Comparison of ENCODE assay signal across 9 cellular contexts in genomic region chr6:108564178-108564577, GRCh38. TPM values are rescaled to one million over a fixed set of nuclear protein-coding genes. Genes with fewer than 3 reads are reported as not detected.
DNase-seq lines count a peak whose midpoint lies in the region; ATAC-seq, FAIRE-seq and TF ChIP-seq lines count a peak whose summit lies in the region.
"Had no signal": no experiment of that assay in that cellular context is flagged by ENCODE, and none has a peak within 500 bp of the region (broad histone marks: within the 10 kb centered on the region; RNA-seq: fewer than 3 reads in every experiment).

No MANE protein-coding gene starts in this region.

- H3K27ac ChIP-seq in right lobe of liver (peak overlapping the region in 2 of 3 donors; percentile 65 to 76), kidney (ENCODE audit: low read depth in 2 of 2, low read length in 2 of 2) (peak overlapping the region in 1 of 2 donors; percentile 85)
- H3K27ac ChIP-seq: SJCRH30 had no signal

- H3K9me3 ChIP-seq in right lobe of liver (no peaks in the 10 kb centered on the region), kidney (ENCODE audit: control insufficient read depth in 1 of 2, low read length in 2 of 2) (no peaks in the 10 kb centered on the region)
- H3K9me3 ChIP-seq: SJCRH30 had no signal

- H3K4me1 ChIP-seq in right lobe of liver (peaks cover 0 to 49% (median 18%) of the 10 kb centered on the region in 4 donors), kidney (ENCODE audit: control insufficient read depth in 1 of 2, insufficient read depth in 1 of 2, low read depth in 1 of 2, low read length in 2 of 2) (peaks cover 16 to 27% of the 10 kb centered on the region in 2 donors)

- H3K4me3 Mint-ChIP-seq in stimulated activated naive CD8-positive, alpha-beta T cell treated with anti-CD3 and anti-CD28 coated beads, Interleukin-15, Interleukin-2, amounts not matched to agents 100 ng/mL and 50 ng/mL, for 24 hours: peak overlapping the region; percentile 50

- peaks cover 7% of the 10 kb centered on the region for H3K27me3 Mint-ChIP-seq in stimulated activated naive CD8-positive, alpha-beta T cell treated with anti-CD3 and anti-CD28 coated beads, Interleukin-15, Interleukin-2, amounts not matched to agents 100 ng/mL and 50 ng/mL, for 24 hours

- intact Hi-C loops in right lobe of liver (cut with DNase I): loop anchor here in 1 of 2 donors (10.0 kb wide), 1 partner anchor 91 kb away; no protein-coding TSS in a partner anchor
- intact Hi-C loops in kidney (cut with DNase I): no loop called here

- H3K4me1 Mint-ChIP-seq in stimulated activated naive CD8-positive, alpha-beta T cell treated with anti-CD3 and anti-CD28 coated beads, Interleukin-15, Interleukin-2, amounts not matched to agents 100 ng/mL and 50 ng/mL, for 24 hours (ENCODE audit: low read depth): peaks cover 67% of the 10 kb centered on the region

- H3K36me3 Mint-ChIP-seq in stimulated activated naive CD8-positive, alpha-beta T cell treated with anti-CD3 and anti-CD28 coated beads, Interleukin-15, Interleukin-2, amounts not matched to agents 100 ng/mL and 50 ng/mL, for 24 hours (ENCODE audit: low read depth): peaks cover 19% of the 10 kb centered on the region

- no peak for TF ChIP-seq POLR2A in right lobe of liver (IDR thresholded peaks at IDR 0.05)

- no peaks in the 10 kb centered on the region for H3K27me3 ChIP-seq in right lobe of liver
- H3K27me3 ChIP-seq: SJCRH30 had no signal

- no peak overlapping the region for H3K9ac ChIP-seq in kidney (ENCODE audit: low read length in 2 of 2)

- H3K9me3 Mint-ChIP-seq in stimulated activated naive CD8-positive, alpha-beta T cell treated with anti-CD3 and anti-CD28 coated beads, Interleukin-15, Interleukin-2, amounts not matched to agents 100 ng/mL and 50 ng/mL, for 24 hours: no peaks in the 10 kb centered on the region

- H3K27ac Mint-ChIP-seq in stimulated activated naive CD8-positive, alpha-beta T cell treated with anti-CD3 and anti-CD28 coated beads, Interleukin-15, Interleukin-2, amounts not matched to agents 100 ng/mL and 50 ng/mL, for 24 hours: peak overlapping the region; percentile 79

- H3K36me3 ChIP-seq in right lobe of liver: peaks cover 0 to 20% (median 8%) of the 10 kb centered on the region in 4 donors
- peaks cover 4 to 15% of the 10 kb centered on the region in 2 donors for H3K36me3 ChIP-seq in kidney (ENCODE audit: control insufficient read depth in 1 of 2, insufficient read depth in 2 of 2, low read length in 2 of 2)

- H3K4me3 ChIP-seq in right lobe of liver: no peak overlapping the region
- peak overlapping the region in 1 of 2 donors; percentile 2 for H3K4me3 ChIP-seq in kidney (ENCODE audit: low read length in 2 of 2)
- H3K4me3 ChIP-seq: SJCRH30 had no signal

- no peak for DNase-seq in stimulated activated naive CD8-positive, alpha-beta T cell treated with anti-CD3 and anti-CD28 coated beads, Interleukin-15, Interleukin-2, amounts not matched to agents 100 U/mL and 50 U/mL, for 24 hours
- peak; percentile 77 for DNase-seq in amniotic epithelial cell (ENCODE audit: low read depth)
- DNase-seq in right lobe of liver: no peak
- DNase-seq in kidney: no peak
- no peak for DNase-seq in SKM-1 (lab: John Stamatoyannopoulos, UW; ENCODE audit: unreplicated experiment)
- no peak for DNase-seq in NCI-H1105 treated with DMSO at 0.1 percent for 48 hours (lab: John Stamatoyannopoulos, UW)

- FAIRE-seq in kidney (lab: Jason Lieb, UNC): no peak

- no peak for TF ChIP-seq CTCF in right lobe of liver (IDR thresholded peaks at IDR 0.05)
- TF ChIP-seq CTCF in kidney (IDR thresholded peaks at IDR 0.05; ENCODE audit: borderline replicate concordance, extremely low read depth, insufficient read depth): no peak

- 38% methylated on average over 3 of the region's 3 CpGs for WGBS in right lobe of liver (ENCODE audit: insufficient coverage, low coverage, low lambda C conversion rate, missing lambda C conversion rate)

- ATAC-seq in stimulated activated naive CD8-positive, alpha-beta T cell treated with anti-CD3 and anti-CD28 coated beads, Interleukin-15, Interleukin-2, amounts not matched to agents 100 U/mL and 50 U/mL, for 24 hours: no peak
- ATAC-seq in right lobe of liver: no peak
- no peak for ATAC-seq in GM18873 (IDR thresholded peaks at IDR 0.05; ENCODE audit: low FRiP score, unreplicated experiment)

RNA-seq across cellular contexts. Expression of gene FOXO3, which starts 3.5 kb away (rescaled TPM):
- total RNA-seq in right lobe of liver (10 to 100 TPM; 18.1 to 45.2 (median 23.8) TPM), kidney (76.1 TPM)
- 9.4 TPM for polyA plus RNA-seq in kidney (ENCODE audit: insufficient read depth, low read depth, low replicate concordance)
